In the genomic region with DNA sequence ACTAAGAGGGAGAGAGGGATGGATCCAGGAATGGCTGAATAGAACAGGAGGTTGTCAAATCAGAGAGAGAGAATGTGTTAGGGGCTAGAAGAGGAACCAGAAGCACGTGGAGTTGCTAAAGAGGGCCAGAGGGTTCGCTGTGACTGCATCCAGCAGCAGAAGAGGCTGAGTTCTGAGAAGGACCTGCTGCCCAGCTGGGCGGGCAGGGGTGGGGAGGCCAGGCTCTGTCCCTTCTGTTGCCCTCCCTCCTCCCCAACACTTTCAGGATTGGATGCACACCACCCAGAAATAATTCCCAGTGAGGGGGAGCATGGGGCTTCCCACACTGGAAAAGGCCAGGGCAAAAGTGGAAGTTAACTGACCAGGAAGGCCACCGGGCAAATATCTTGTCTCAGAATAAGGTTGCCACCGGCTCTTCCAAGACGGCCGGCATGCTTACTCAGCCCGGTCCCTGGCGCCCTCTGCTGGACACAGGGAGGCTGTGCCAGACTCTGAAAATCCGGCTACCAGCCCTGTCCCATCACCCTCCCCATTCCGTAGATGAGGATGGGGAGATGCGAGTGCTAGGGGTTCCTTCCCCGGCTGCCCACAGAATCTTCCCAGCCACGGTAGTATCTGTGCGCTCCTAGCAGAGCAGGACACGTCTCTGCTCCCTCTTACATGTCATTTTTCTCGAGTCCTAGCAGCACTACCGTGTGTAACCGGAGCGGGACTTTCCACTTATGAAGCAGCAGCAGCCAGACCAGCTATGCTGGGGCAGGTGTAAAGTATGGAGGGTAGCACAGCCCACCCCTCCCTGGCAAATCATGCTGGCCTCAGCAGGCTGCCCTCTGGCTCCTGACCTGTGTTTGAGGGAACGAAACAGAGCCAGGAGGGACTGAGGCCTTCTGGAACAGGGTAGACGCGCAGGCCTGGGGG, we compare ENCODE assay signal across 8 cellular contexts. TPM values are rescaled to one million over a fixed set of nuclear protein-coding genes. Genes with fewer than 3 reads are reported as not detected.
DNase-seq lines count a peak whose midpoint lies in the region; ATAC-seq and TF ChIP-seq lines count a peak whose summit lies in the region.

No MANE protein-coding gene starts in this region.

- intact Hi-C loops in activated T-helper 1 cell treated with anti-CD3 and anti-CD28 coated beads, Interleukin-12 subunit alpha, Interleukin-12 subunit beta, Interleukin-2, Interleukin-4 antibody, amounts not matched to agents 30 ng/mL and 10 ng/mL and 1 ng/mL, durations not matched to agents 14 hours and 24 hours and 36 hours (cut with micrococcal nuclease): loop anchor here (1.0 to 2.0 kb wide), 4 partner anchors 17 to 255 kb away; no protein-coding TSS in a partner anchor

- peak; percentile 96 for TF ChIP-seq CTCF in GM10266 (IDR thresholded peaks at IDR 0.05; ENCODE audit: control insufficient read depth, insufficient read depth, low read depth, missing control alignments)
- TF ChIP-seq CTCF in Peyer's patch (IDR thresholded peaks at IDR 0.05): peak; percentile 88 to 97 (median 95)
- TF ChIP-seq CTCF in nephron (IDR thresholded peaks at IDR 0.05; ENCODE audit: unreplicated experiment in 3 of 3): peak; percentile 94 to 98 (median 97)

- no peak overlapping the region for H3K4me3 ChIP-seq in Peyer's patch

- no peak overlapping the region for H3K27ac Mint-ChIP-seq in activated T-helper 1 cell treated with anti-CD3 and anti-CD28 coated beads, Interleukin-12 subunit alpha, Interleukin-12 subunit beta, Interleukin-2, Interleukin-4 antibody, amounts not matched to agents 30 ng/mL and 10 ng/mL and 1 ng/mL, durations not matched to agents 14 hours and 24 hours and 36 hours
- peak overlapping the region; percentile 87 to 98 (median 93) for H3K27ac Mint-ChIP-seq in nephron
- peak overlapping the region; percentile 4 for H3K27ac Mint-ChIP-seq in stimulated activated naive B cell treated with anti-CD40 and anti-IgM and Interleukin-4, amounts not matched to agents 10 μg/mL and 1 μg/mL and 100 μg/mL, for 72 hours

- ATAC-seq in stimulated activated naive B cell treated with anti-CD40 and anti-IgM and Interleukin-4, amounts not matched to agents 10 μg/mL and 1 μg/mL and 100 μg/mL, for 72 hours (replicated peaks): peak; percentile 95 to 97
- ATAC-seq in HG02571 (IDR thresholded peaks at IDR 0.05; ENCODE audit: unreplicated experiment): no peak

- no peaks in the 10 kb centered on the region for H3K27me3 ChIP-seq in Peyer's patch

- peak; percentile 90 for DNase-seq in GM10266 (ENCODE audit: extremely low spot score)
- DNase-seq in HT-29 (ENCODE audit: low spot score): peak; percentile 89
- peak; percentile 82 to 94 (median 92) for DNase-seq in Peyer's patch
- DNase-seq in activated T-helper 1 cell treated with anti-CD3 and anti-CD28 coated beads, Interleukin-12 subunit alpha, Interleukin-12 subunit beta, Interleukin-2, Interleukin-4 antibody, amounts not matched to agents 30 ng/mL and 10 ng/mL and 1 ng/mL, durations not matched to agents 14 hours and 24 hours and 36 hours (ENCODE audit: low spot score): peak; percentile 73
- DNase-seq in fibroblast of peridontal ligament (ENCODE audit: extremely low read depth): peak; percentile 79
- peak; percentile 65 for DNase-seq in stimulated activated naive B cell treated with anti-CD40 and anti-IgM and Interleukin-4, amounts not matched to agents 10 μg/mL and 1 μg/mL and 100 μg/mL, for 72 hours

- peaks cover 2% of the 10 kb centered on the region for H3K27me3 Mint-ChIP-seq in activated T-helper 1 cell treated with anti-CD3 and anti-CD28 coated beads, Interleukin-12 subunit alpha, Interleukin-12 subunit beta, Interleukin-2, Interleukin-4 antibody, amounts not matched to agents 30 ng/mL and 10 ng/mL and 1 ng/mL, durations not matched to agents 14 hours and 24 hours and 36 hours (ENCODE audit: insufficient read depth)
- no peaks in the 10 kb centered on the region for H3K27me3 Mint-ChIP-seq in nephron (ENCODE audit: low read depth)
- peaks cover 17 to 28% of the 10 kb centered on the region in 2 donors for H3K27me3 Mint-ChIP-seq in stimulated activated naive B cell treated with anti-CD40 and anti-IgM and Interleukin-4, amounts not matched to agents 10 μg/mL and 1 μg/mL and 100 μg/mL, for 72 hours

- TF ChIP-seq POLR2A in Peyer's patch (IDR thresholded peaks at IDR 0.05): no peak

- no peaks in the 10 kb centered on the region for H3K36me3 ChIP-seq in Peyer's patch

- H3K9me3 ChIP-seq in Peyer's patch: no peaks in the 10 kb centered on the region

- no peaks in the 10 kb centered on the region for H3K9me3 Mint-ChIP-seq in activated T-helper 1 cell treated with anti-CD3 and anti-CD28 coated beads, Interleukin-12 subunit alpha, Interleukin-12 subunit beta, Interleukin-2, Interleukin-4 antibody, amounts not matched to agents 30 ng/mL and 10 ng/mL and 1 ng/mL, durations not matched to agents 14 hours and 24 hours and 36 hours
- no peaks in the 10 kb centered on the region for H3K9me3 Mint-ChIP-seq in nephron
- H3K9me3 Mint-ChIP-seq in stimulated activated naive B cell treated with anti-CD40 and anti-IgM and Interleukin-4, amounts not matched to agents 10 μg/mL and 1 μg/mL and 100 μg/mL, for 72 hours: no peaks in the 10 kb centered on the region

- H3K4me3 Mint-ChIP-seq in activated T-helper 1 cell treated with anti-CD3 and anti-CD28 coated beads, Interleukin-12 subunit alpha, Interleukin-12 subunit beta, Interleukin-2, Interleukin-4 antibody, amounts not matched to agents 30 ng/mL and 10 ng/mL and 1 ng/mL, durations not matched to agents 14 hours and 24 hours and 36 hours: no peak overlapping the region
- peak overlapping the region in 1 of 3 experiments; percentile 24 for H3K4me3 Mint-ChIP-seq in nephron
- H3K4me3 Mint-ChIP-seq in stimulated activated naive B cell treated with anti-CD40 and anti-IgM and Interleukin-4, amounts not matched to agents 10 μg/mL and 1 μg/mL and 100 μg/mL, for 72 hours: no peak overlapping the region

- peak overlapping the region in 2 of 4 donors; percentile 12 to 21 for H3K27ac ChIP-seq in Peyer's patch

- no peaks in the 10 kb centered on the region for H3K4me1 Mint-ChIP-seq in activated T-helper 1 cell treated with anti-CD3 and anti-CD28 coated beads, Interleukin-12 subunit alpha, Interleukin-12 subunit beta, Interleukin-2, Interleukin-4 antibody, amounts not matched to agents 30 ng/mL and 10 ng/mL and 1 ng/mL, durations not matched to agents 14 hours and 24 hours and 36 hours (ENCODE audit: low read depth)
- peaks cover 62% of the 10 kb centered on the region for H3K4me1 Mint-ChIP-seq in nephron
- H3K4me1 Mint-ChIP-seq in stimulated activated naive B cell treated with anti-CD40 and anti-IgM and Interleukin-4, amounts not matched to agents 10 μg/mL and 1 μg/mL and 100 μg/mL, for 72 hours: peaks cover 3 to 11% of the 10 kb centered on the region in 2 donors

- no peaks in the 10 kb centered on the region for H3K36me3 Mint-ChIP-seq in activated T-helper 1 cell treated with anti-CD3 and anti-CD28 coated beads, Interleukin-12 subunit alpha, Interleukin-12 subunit beta, Interleukin-2, Interleukin-4 antibody, amounts not matched to agents 30 ng/mL and 10 ng/mL and 1 ng/mL, durations not matched to agents 14 hours and 24 hours and 36 hours (ENCODE audit: low read depth)
- peaks cover 13% of the 10 kb centered on the region for H3K36me3 Mint-ChIP-seq in nephron (ENCODE audit: low read depth)
- H3K36me3 Mint-ChIP-seq in stimulated activated naive B cell treated with anti-CD40 and anti-IgM and Interleukin-4, amounts not matched to agents 10 μg/mL and 1 μg/mL and 100 μg/mL, for 72 hours: no peaks in the 10 kb centered on the region

- peaks cover 0 to 27% (median 0%) of the 10 kb centered on the region in 4 donors for H3K4me1 ChIP-seq in Peyer's patch

RNA-seq across cellular contexts. Expression of a gene that starts 46.8 kb away (rescaled TPM):
- 0.10 and 1.0 TPM in 2 replicates for total RNA-seq in HT-29 (2014; rRNA removed; shearing (Covaris generic))
- not detected for total RNA-seq in Peyer's patch
- total RNA-seq in activated T-helper 1 cell treated with anti-CD3 and anti-CD28 coated beads, Interleukin-12 subunit alpha, Interleukin-12 subunit beta, Interleukin-2, Interleukin-4 antibody, amounts not matched to agents 30 ng/mL and 10 ng/mL and 1 ng/mL, durations not matched to agents 14 hours and 24 hours and 36 hours: not detected in 2 replicates
